ENCODE assay signal across 11 cellular contexts in the genomic region with DNA sequence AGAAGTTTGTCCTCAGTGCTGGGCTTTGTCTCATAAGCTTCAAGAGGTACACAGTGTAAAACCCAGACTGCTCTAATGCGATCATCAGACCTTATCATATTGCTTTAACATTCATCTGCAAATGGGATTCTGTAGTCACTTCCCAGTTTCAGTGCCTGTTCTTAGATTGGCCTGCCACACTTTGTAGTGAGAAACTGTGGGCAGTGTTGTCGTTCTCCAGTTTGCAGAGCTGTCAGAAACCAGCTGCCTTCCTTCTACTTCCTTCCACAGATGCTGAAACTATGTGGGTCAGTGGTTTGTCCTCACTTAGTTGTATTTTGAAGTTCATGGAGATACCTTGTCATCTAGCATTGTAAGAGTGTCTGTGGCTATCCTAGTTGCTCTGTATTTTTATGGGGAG. TPM values are rescaled to one million over a fixed set of nuclear protein-coding genes. Genes with fewer than 3 reads are reported as not detected.
DNase-seq lines count a peak whose midpoint lies in the region; ATAC-seq, FAIRE-seq and TF ChIP-seq lines count a peak whose summit lies in the region.
"Not testable (repeated sequence)": the region's sequence is repeated elsewhere in the genome, so short reads cannot be mapped to it uniquely, and the experiment has no call there.
"Had no signal": no experiment of that assay in that cellular context is flagged by ENCODE, and none has a peak within 500 bp of the region (broad histone marks: within the 10 kb centered on the region; RNA-seq: fewer than 3 reads in every experiment).

No MANE protein-coding gene starts in this region.

- H3K4me2 ChIP-seq in Loucy (ENCODE audit: low read depth, low read length, poor library complexity, severe bottlenecking); GM12878 (ENCODE audit: control insufficient read depth, insufficient read depth): not testable (repeated sequence)

- H2AFZ ChIP-seq in Loucy (ENCODE audit: low read length), result peak overlapping the region; percentile 39; the same call in 1 of the 2 replicates
- not testable (repeated sequence) for H2AFZ ChIP-seq in GM12878 (ENCODE audit: control insufficient read depth, low read depth, low read length)

- not testable (repeated sequence) for H3F3A ChIP-seq in Loucy (ENCODE audit: low read depth)

- not testable (repeated sequence) for H3K9me3 Mint-ChIP-seq in activated CD4-positive, alpha-beta T cell treated with anti-CD3 and anti-CD28 coated beads for 36 hours (ENCODE audit: low read depth); naive B cell; stimulated activated memory B cell treated with anti-CD40 and anti-IgM and Interleukin-4, amounts not matched to agents 10 μg/mL and 1 μg/mL and 100 μg/mL, for 72 hours

- TF ChIP-seq RAD21 in GM12878 (IDR thresholded peaks at IDR 0.05; ENCODE audit: insufficient read depth, low read depth, low read length), result not testable (repeated sequence)

- intact Hi-C loops in activated CD4-positive, alpha-beta T cell treated with anti-CD3 and anti-CD28 coated beads for 36 hours (cut with DNase I, micrococcal nuclease); GM12878 (cut with micrococcal nuclease; ENCODE audit: unreplicated experiment): not testable (repeated sequence)

- RAD21 ChIA-PET in GM12878 (lab: Charles Lee; ENCODE audit: unreplicated experiment), result not testable (repeated sequence)

- not testable (repeated sequence) for H3K27me3 ChIP-seq in Loucy (ENCODE audit: insufficient read depth, low read length, poor library complexity, severe bottlenecking); GM12878 (replicated peaks in 1 of 2; ENCODE audit: control insufficient read depth in 2 of 2, insufficient read depth in 2 of 2, low read length in 1 of 2)

- peaks cover 27% of the 10 kb centered on the region for H3K27me3 Mint-ChIP-seq in activated CD4-positive, alpha-beta T cell treated with anti-CD3 and anti-CD28 coated beads for 36 hours
- peaks cover 23 to 49% (median 29%) of the 10 kb centered on the region in 3 donors for H3K27me3 Mint-ChIP-seq in naive B cell
- H3K27me3 Mint-ChIP-seq in stimulated activated memory B cell treated with anti-CD40 and anti-IgM and Interleukin-4, amounts not matched to agents 10 μg/mL and 1 μg/mL and 100 μg/mL, for 72 hours, result peaks cover 46% of the 10 kb centered on the region

- not testable (repeated sequence) for H3K4me1 ChIP-seq in Loucy (ENCODE audit: insufficient read depth, low read length, poor library complexity, severe bottlenecking); GM12878 (ENCODE audit: control insufficient read depth, insufficient read depth, low read length)

- not testable (repeated sequence) for TF ChIP-seq POLR2A in GM12878 (IDR thresholded peaks at IDR 0.05; ENCODE audit: low read depth, low read length)

- CTCF ChIA-PET in activated CD4-positive, alpha-beta T cell treated with anti-CD3 and anti-CD28 coated beads for 36 hours (lab: Charles Lee); GM12878 (lab: Yijun Ruan, JAX): not testable (repeated sequence)

- SMC1A ChIA-PET in GM12878 (lab: Charles Lee; ENCODE audit: uncharacterized antibody, unreplicated experiment), result not testable (repeated sequence)

- TF ChIP-seq EP300 in GM12878 (IDR thresholded peaks at IDR 0.05; ENCODE audit: borderline replicate concordance in 1 of 2, control insufficient read depth in 1 of 2, low read depth in 2 of 2, low read length in 2 of 2), result not testable (repeated sequence)

- H4K20me1 ChIP-seq in Loucy (ENCODE audit: insufficient read depth, low read length, poor library complexity, severe bottlenecking); GM12878 (ENCODE audit: control insufficient read depth, insufficient read depth): not testable (repeated sequence)

- H3K9ac ChIP-seq in Loucy (ENCODE audit: low read depth, low read length, poor library complexity, severe bottlenecking); GM12878 (ENCODE audit: control insufficient read depth, insufficient read depth, low read length): not testable (repeated sequence)

- not testable (repeated sequence) for H3K4me1 Mint-ChIP-seq in activated CD4-positive, alpha-beta T cell treated with anti-CD3 and anti-CD28 coated beads for 36 hours; naive B cell; stimulated activated memory B cell treated with anti-CD40 and anti-IgM and Interleukin-4, amounts not matched to agents 10 μg/mL and 1 μg/mL and 100 μg/mL, for 72 hours

- in situ Hi-C loops in GM12878 (cut with MboI), result not testable (repeated sequence)

- DNase-seq in NOMO-1 treated with DMSO at 0.1 percent for 48 hours (lab: John Stamatoyannopoulos, UW; ENCODE audit: unreplicated experiment), result peak; percentile 55
- not testable (repeated sequence) for DNase-seq in activated CD4-positive, alpha-beta T cell treated with anti-CD3 and anti-CD28 coated beads for 36 hours; GM12878 (ENCODE audit: low read depth, low spot score); naive B cell

- not testable (repeated sequence) for TF ChIP-seq CTCF in Loucy (conservative IDR thresholded peaks at IDR 0.05; ENCODE audit: low read length); GM12878 (IDR thresholded peaks at IDR 0.05 in 2 of 3, conservative IDR thresholded peaks at IDR 0.05 in 1 of 3; ENCODE audit: control insufficient read depth in 2 of 3, extremely low read depth in 1 of 3, insufficient read depth in 1 of 3, low read depth in 3 of 3, low read length in 3 of 3)

- not testable (repeated sequence) for H3K36me3 ChIP-seq in Loucy (ENCODE audit: insufficient read depth, low read length); GM12878 (ENCODE audit: control insufficient read depth in 2 of 2, insufficient read depth in 2 of 2, low read length in 1 of 2)

- H3K36me3 Mint-ChIP-seq in activated CD4-positive, alpha-beta T cell treated with anti-CD3 and anti-CD28 coated beads for 36 hours (ENCODE audit: low read depth); naive B cell; stimulated activated memory B cell treated with anti-CD40 and anti-IgM and Interleukin-4, amounts not matched to agents 10 μg/mL and 1 μg/mL and 100 μg/mL, for 72 hours: not testable (repeated sequence)

- H3K27ac ChIP-seq in GM12878 (ENCODE audit: control insufficient read depth, insufficient read depth), result not testable (repeated sequence)

- not testable (repeated sequence) for BruUV-seq in GM12878 (replicated peaks; lab: Mats Ljungman, UMichigan)

- H3K9me3 ChIP-seq in Loucy (ENCODE audit: insufficient read depth, low read depth, low read length); GM12878 (replicated peaks; ENCODE audit: control insufficient read depth, insufficient read depth, low read length): not testable (repeated sequence)

- FAIRE-seq in GM12878 (lab: Jason Lieb, UNC), result peak; percentile 66

- 0% methylated on average over 2 of the region's 2 CpGs for whole genome bisulfite sequencing in GM12878 (ENCODE audit: insufficient coverage, insufficient replicate concordance, low lambda C conversion rate, missing lambda C conversion rate)

- not testable (repeated sequence) for H3K4me3 Mint-ChIP-seq in activated CD4-positive, alpha-beta T cell treated with anti-CD3 and anti-CD28 coated beads for 36 hours; naive B cell; stimulated activated memory B cell treated with anti-CD40 and anti-IgM and Interleukin-4, amounts not matched to agents 10 μg/mL and 1 μg/mL and 100 μg/mL, for 72 hours

- ATAC-seq in GM18868 (IDR thresholded peaks at IDR 0.05; ENCODE audit: unreplicated experiment) (peak; percentile 48), naive B cell (ENCODE audit: low read depth in 2 of 2) (peak; percentile 55 to 64)
- peak; percentile 39 for ATAC-seq in activated CD4-positive, alpha-beta T cell treated with anti-CD3 and anti-CD28 coated beads for 36 hours
- not testable (repeated sequence) for ATAC-seq in GM12878
- peak; percentile 64 for ATAC-seq in stimulated activated memory B cell treated with anti-CD40 and anti-IgM and Interleukin-4, amounts not matched to agents 10 μg/mL and 1 μg/mL and 100 μg/mL, for 72 hours

- not testable (repeated sequence) for H3K4me3 ChIP-seq in Loucy (ENCODE audit: low read length, poor library complexity, severe bottlenecking); GM12878

- H3K79me2 ChIP-seq in Loucy (ENCODE audit: insufficient read depth, low read length); GM12878 (ENCODE audit: control insufficient read depth, insufficient read depth, low read length): not testable (repeated sequence)

- not testable (repeated sequence) for H3K9me2 ChIP-seq in Loucy (replicated peaks; ENCODE audit: low read depth, low read length)

- H3K27ac Mint-ChIP-seq in activated CD4-positive, alpha-beta T cell treated with anti-CD3 and anti-CD28 coated beads for 36 hours; stimulated activated memory B cell treated with anti-CD40 and anti-IgM and Interleukin-4, amounts not matched to agents 10 μg/mL and 1 μg/mL and 100 μg/mL, for 72 hours: not testable (repeated sequence)
- peak overlapping the region in 1 of 6 donors; percentile 26 for H3K27ac Mint-ChIP-seq in naive B cell

- POLR2A ChIA-PET in activated CD4-positive, alpha-beta T cell treated with anti-CD3 and anti-CD28 coated beads for 36 hours (lab: Charles Lee); GM12878 (lab: Charles Lee): not testable (repeated sequence)

RNA-seq across cellular contexts. Expression of a gene that starts 59.9 kb away (rescaled TPM):
- not detected for total RNA-seq in activated CD4-positive, alpha-beta T cell treated with anti-CD3 and anti-CD28 coated beads for 36 hours
- not detected in 2 replicates for total RNA-seq in GM12878 (2013; cell fraction: nucleolus; rRNA removed)
- not detected in 2 replicates for total RNA-seq in GM12878 (2014; rRNA removed)
- not detected in 2 replicates for total RNA-seq in GM12878 (2014; rRNA removed; fragmentation: Illumina TruSeq; extraction: Trizol)
- total RNA-seq in GM12878 (2021), result 0.24 and 0.31 TPM in 2 replicates
- not detected for polyA plus RNA-seq in GM12878 (2011; ENCODE audit: low read depth)
- not detected in 2 replicates for polyA plus RNA-seq in GM12878 (2011; rRNA removed)
- not detected in 2 replicates for polyA plus RNA-seq in GM12878 (2011; cell fraction: cytosol; rRNA removed)
- polyA plus RNA-seq in GM12878 (2011; cell fraction: nucleus; rRNA removed), result not detected in 2 replicates
- polyA plus RNA-seq in GM12878 (2012), result not detected in 2 replicates
- not detected in 2 replicates for polyA plus RNA-seq in GM12878 (2014; fragmentation: Illumina TruSeq; extraction: Trizol)
- polyA plus RNA-seq in GM12878 (2014; fragmentation: Nextera tagmentation; extraction: Ambion mirVana), result not detected
- polyA plus RNA-seq in GM12878 (2014; rRNA removed), result not detected in 2 replicates
- not detected for polyA plus RNA-seq in GM12878 (2016; fragmentation: Nextera tagmentation; extraction: Ambion mirVana)
- polyA minus RNA-seq in GM12878 (2011; rRNA and poly(A)+ RNA removed), result not detected in 2 replicates
- not detected in 2 replicates for polyA minus RNA-seq in GM12878 (2011; cell fraction: cytosol; rRNA and poly(A)+ RNA removed)
- polyA minus RNA-seq in GM12878 (2011; cell fraction: nucleus; rRNA and poly(A)+ RNA removed), result not detected in 2 replicates
- not detected for polyA plus RNA-seq in naive B cell (ENCODE audit: low read depth in 6 of 6)
- total RNA-seq: CD4-positive, alpha-beta memory T cell; H4; OCI-LY7 had no signal
- polyA plus RNA-seq: CD4-positive, alpha-beta memory T cell; IgD-negative memory B cell had no signal
